8 cellular contexts compared by ENCODE assay signal in the genomic region with DNA sequence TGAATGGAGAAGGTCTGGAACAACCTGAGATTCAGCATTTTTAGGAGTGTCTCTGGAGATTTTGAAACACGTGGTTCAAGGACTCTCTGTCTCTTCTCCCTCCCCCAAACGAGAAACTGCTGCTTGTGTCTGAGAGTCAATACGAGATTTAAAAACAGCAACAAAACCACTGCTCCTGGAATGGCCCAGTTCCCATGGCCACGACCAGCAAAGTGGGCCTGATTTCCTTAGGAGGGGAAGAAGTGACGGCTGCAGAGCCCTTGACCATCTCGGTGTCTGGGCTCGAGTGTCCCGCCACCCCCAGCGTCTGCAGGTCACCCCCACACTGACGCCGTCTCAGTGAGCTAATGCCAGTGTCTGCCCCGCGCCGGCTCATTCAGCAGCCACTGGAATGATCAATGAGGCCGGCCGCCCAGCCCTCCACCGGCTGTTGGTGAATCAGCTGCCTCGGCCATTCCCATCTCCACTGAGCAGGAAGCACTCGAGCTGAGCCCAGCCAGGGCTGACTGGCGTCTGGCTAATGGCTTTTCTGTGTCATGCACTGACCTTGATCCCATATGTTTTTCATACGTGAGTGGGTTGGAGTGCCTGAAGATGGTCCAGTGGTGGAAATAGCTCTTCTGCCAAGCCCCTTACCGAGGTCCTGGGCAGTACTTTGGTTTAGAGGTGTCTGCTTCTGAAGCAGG.
A peak's percentile ranks its signal among the peaks of the same experiment; 100 is the strongest.
DNase-seq lines count a peak whose midpoint lies in the region; ATAC-seq and TF ChIP-seq lines count a peak whose summit lies in the region.

No MANE protein-coding gene starts in this region.

- DNase-seq in Ammon's horn (ENCODE audit: low spot score) (peak; percentile 78), NCI-H146 treated with DMSO at 0.1 percent for 48 hours (lab: John Stamatoyannopoulos, UW; ENCODE audit: unreplicated experiment) (peak; percentile 50), body of pancreas (peak; percentile 91 to 95 (median 93)), iPS-NIHi7 (ENCODE audit: extremely low spot score) (peak; percentile 81), COR-L47 (lab: John Stamatoyannopoulos, UW) (no peak), CD14-positive monocyte (ENCODE audit: low spot score) (no peak)

- H3K4me1 ChIP-seq in body of pancreas (peaks cover 72% of the 10 kb centered on the region), skeletal muscle satellite cell (ENCODE audit: control insufficient read depth, insufficient read depth, low read length) (peaks cover 34% of the 10 kb centered on the region)

- H3K9me3 Mint-ChIP-seq in CD14-positive monocyte = no peaks in the 10 kb centered on the region

- H3K4me1 Mint-ChIP-seq in CD14-positive monocyte = peaks cover 4% of the 10 kb centered on the region

- H3K4me2 ChIP-seq in skeletal muscle satellite cell (ENCODE audit: low read length) = peak overlapping the region; percentile 77

- peak overlapping the region; percentile 80 to 93 (median 88) for H3K27ac ChIP-seq in body of pancreas

- H3K27ac Mint-ChIP-seq in CD14-positive monocyte = no peak overlapping the region

- H3K4me3 ChIP-seq in body of pancreas = no peak overlapping the region
- H3K4me3 ChIP-seq in skeletal muscle satellite cell (ENCODE audit: low read length) = peak overlapping the region; percentile 53

- no peaks in the 10 kb centered on the region for H3K9me3 ChIP-seq in body of pancreas
- no peaks in the 10 kb centered on the region for H3K9me3 ChIP-seq in skeletal muscle satellite cell (replicated peaks; ENCODE audit: low read length)

- no peaks in the 10 kb centered on the region for H3K27me3 ChIP-seq in body of pancreas
- no peaks in the 10 kb centered on the region for H3K27me3 ChIP-seq in skeletal muscle satellite cell (ENCODE audit: control insufficient read depth, insufficient read depth, low read length)

- peak in 1 of 7 experiments; percentile 17 for TF ChIP-seq CTCF in body of pancreas (IDR thresholded peaks at IDR 0.05)
- no peak for TF ChIP-seq CTCF in CD14-positive monocyte (IDR thresholded peaks at IDR 0.05)

- 7 to 17% methylated on average over 6 to 22 of the region's 22 CpGs for WGBS in body of pancreas, 2 donors

- H3K36me3 Mint-ChIP-seq in CD14-positive monocyte = peaks cover 5 to 18% of the 10 kb centered on the region in 2 donors

- peak overlapping the region; percentile 64 for H3K9ac ChIP-seq in skeletal muscle satellite cell (ENCODE audit: low read depth, low read length)

- peak; percentile 52 to 79 (median 77) for TF ChIP-seq POLR2A in body of pancreas (IDR thresholded peaks at IDR 0.05)

- peak; percentile 89 for ATAC-seq in body of pancreas
- ATAC-seq in HG03354 (IDR thresholded peaks at IDR 0.05; ENCODE audit: poor library complexity, severe bottlenecking, unreplicated experiment) = no peak

- H3K36me3 ChIP-seq in body of pancreas (replicated peaks in 1 of 2; ENCODE audit: insufficient read depth in 1 of 2, low read depth in 2 of 2) = no peaks in the 10 kb centered on the region
- H3K36me3 ChIP-seq in skeletal muscle satellite cell (ENCODE audit: insufficient read depth, low read length) = no peaks in the 10 kb centered on the region

- H3K27me3 Mint-ChIP-seq in CD14-positive monocyte (ENCODE audit: low read depth in 3 of 3) = peaks cover 0 to 1% (median 0%) of the 10 kb centered on the region in 3 donors

- H3K4me3 Mint-ChIP-seq in CD14-positive monocyte = no peak overlapping the region

- intact Hi-C loops in body of pancreas (cut with DNase I) = no loop called here
- intact Hi-C loops in CD14-positive monocyte (cut with micrococcal nuclease) = no loop called here

Comparison
In these comparisons a context has a peak if more than half of its experiments do, and no peak if none do; other contexts are left out.
1. DNase-seq: peak in Ammon's horn (single experiment), NCI-H146 treated with DMSO at 0.1 percent for 48 hours (single experiment), body of pancreas (4 of 4) and iPS-NIHi7 (single experiment); none in COR-L47 (single experiment) and CD14-positive monocyte (single experiment).